In the genomic region with DNA sequence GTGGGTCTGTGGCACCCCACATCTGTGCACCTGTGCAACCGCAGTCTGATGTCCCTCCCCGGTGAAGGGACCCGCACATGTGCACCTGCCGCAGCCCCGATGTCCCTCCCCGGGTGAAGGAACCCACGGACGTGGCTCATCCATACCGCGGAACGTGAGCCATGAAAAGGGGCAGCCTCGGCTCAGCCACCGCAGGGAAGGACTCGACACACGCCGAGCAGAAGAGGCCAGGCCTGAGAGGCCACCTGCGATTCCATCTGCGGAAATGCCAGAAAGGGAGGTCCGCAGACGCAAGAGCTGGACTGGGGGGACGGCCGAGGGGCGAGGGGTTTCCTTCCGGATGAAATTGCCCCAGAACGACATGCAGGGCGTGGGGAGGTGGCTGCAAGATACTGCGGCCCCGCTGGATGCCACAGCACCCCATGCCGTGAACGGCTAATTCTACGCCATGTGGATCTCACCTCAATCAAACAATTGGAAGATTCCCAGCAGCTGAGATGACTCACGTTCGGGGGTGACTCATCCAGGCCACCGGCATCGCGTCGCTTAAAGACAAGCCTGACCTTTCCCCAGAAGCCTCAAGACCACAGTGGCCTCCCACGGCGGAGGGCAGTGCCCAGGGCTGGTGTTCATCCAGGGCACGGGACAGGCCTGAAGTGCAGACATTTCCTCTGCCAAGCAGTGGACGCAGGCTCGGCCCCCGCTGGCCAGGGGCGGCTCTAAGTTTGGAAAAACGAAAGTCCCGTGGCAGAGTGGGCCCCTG, we compare ENCODE assay signal across 8 cellular contexts. TPM values are rescaled to one million over a fixed set of nuclear protein-coding genes. Genes with fewer than 3 reads are reported as not detected.
DNase-seq lines count a peak whose midpoint lies in the region; ATAC-seq, FAIRE-seq and TF ChIP-seq lines count a peak whose summit lies in the region.

No MANE protein-coding gene starts in this region.

- no peak overlapping the region for H3K9ac ChIP-seq in keratinocyte (ENCODE audit: control insufficient read depth, extremely low read depth, insufficient read depth, low read length)

- DNase-seq in COLO668 (lab: John Stamatoyannopoulos, UW; ENCODE audit: unreplicated experiment) (peak; percentile 76), RPMI7951 (ENCODE audit: low read depth) (peak; percentile 94), keratinocyte (ENCODE audit: low read depth, low spot score) (peak; percentile 26), posterior vena cava (ENCODE audit: low spot score) (no peak)
- peak in 3 of 4 experiments; percentile 25 to 42 (median 35) for DNase-seq in activated naive CD4-positive, alpha-beta T cell (lab: John Stamatoyannopoulos, UW)
- DNase-seq in stimulated activated CD8-positive, alpha-beta memory T cell treated with anti-CD3 and anti-CD28 coated beads, Interleukin-4, amount 100 ng/mL, for 4 hours (ENCODE audit: low read depth in 2 of 2, low spot score in 1 of 2), result peak; percentile 64 to 77

- H3K4me2 ChIP-seq in keratinocyte (ENCODE audit: control insufficient read depth, extremely low read depth, insufficient read depth, low read depth, low read length), result peak overlapping the region; percentile 41

- peaks cover 3% of the 10 kb centered on the region for H3K9me3 ChIP-seq in keratinocyte (ENCODE audit: control insufficient read depth, low read depth, low read length)

- no peaks in the 10 kb centered on the region for H4K20me1 ChIP-seq in keratinocyte (ENCODE audit: control insufficient read depth, extremely low read depth, insufficient read depth, low read length)

- no peak for TF ChIP-seq CTCF in keratinocyte (optimal IDR thresholded peaks at IDR 0.05 in 1 of 3, IDR thresholded peaks at IDR 0.05 in 1 of 3, conservative IDR thresholded peaks at IDR 0.05 in 1 of 3; ENCODE audit: extremely low read depth in 1 of 3, insufficient read depth in 2 of 3, low read length in 3 of 3)

- no peak overlapping the region for H2AFZ ChIP-seq in keratinocyte (ENCODE audit: control insufficient read depth, low read length)

- H3K27me3 ChIP-seq in keratinocyte (ENCODE audit: control insufficient read depth, extremely low read depth, insufficient read depth, low read length), result peaks cover 55% of the 10 kb centered on the region

- H3K36me3 ChIP-seq in keratinocyte (ENCODE audit: control insufficient read depth in 2 of 2, extremely low read depth in 1 of 2, insufficient read depth in 2 of 2, low read length in 2 of 2), result no peaks in the 10 kb centered on the region

- dilution Hi-C loops in keratinocyte (cut with MboI; ENCODE audit: extremely low pct_ligation_motif_present, low sequenced_read_pairs), result no loop called here

- FAIRE-seq in keratinocyte (lab: Jason Lieb, UNC), result peak; percentile 53

- no peak overlapping the region for H3K27ac ChIP-seq in keratinocyte (ENCODE audit: control insufficient read depth, insufficient read depth, low read length)

- no peak overlapping the region for H3K4me3 ChIP-seq in keratinocyte (ENCODE audit: control insufficient read depth in 2 of 3, extremely low read depth in 1 of 3, insufficient read depth in 2 of 3, low read depth in 1 of 3, low read length in 3 of 3)

- H3K79me2 ChIP-seq in keratinocyte (ENCODE audit: control insufficient read depth, insufficient read depth, low read length), result no peaks in the 10 kb centered on the region

- intact Hi-C loops in posterior vena cava (cut with DNase I), result loop anchor here in 1 of 2 donors (1.0 kb wide), 1 partner anchor 298 kb away; no protein-coding TSS in a partner anchor

- ATAC-seq in HG02852 (IDR thresholded peaks at IDR 0.05; ENCODE audit: unreplicated experiment), result no peak
- ATAC-seq in HG02885 (IDR thresholded peaks at IDR 0.05; ENCODE audit: poor library complexity, unreplicated experiment), result no peak

- no peaks in the 10 kb centered on the region for H3K9me1 ChIP-seq in keratinocyte (ENCODE audit: control insufficient read depth, extremely low read depth, insufficient read depth, low read length)

- H3K4me1 ChIP-seq in keratinocyte (ENCODE audit: control insufficient read depth, extremely low read depth, insufficient read depth, low read length), result no peaks in the 10 kb centered on the region

RNA-seq across cellular contexts. Expression of gene SOX8, which starts 21.0 kb away (rescaled TPM):
- total RNA-seq in RPMI7951 (2014; rRNA removed; shearing (Covaris generic)), result 0.10 TPM in 1 of 2 replicates, not detected in the other
- polyA plus RNA-seq in keratinocyte, result 0.03 to 0.09 TPM in 2 of 3 replicates, not detected in the other
- 0.24 TPM for polyA plus RNA-seq in keratinocyte (2011; ENCODE audit: low read depth)
- polyA plus RNA-seq in keratinocyte (2011; cell fraction: cytosol; rRNA removed), result 0.03 and 0.05 TPM in 2 replicates
- polyA plus RNA-seq in keratinocyte (2011; cell fraction: nucleus; rRNA removed), result 0.13 and 0.39 TPM in 2 replicates
- 0.25 TPM in 1 of 2 replicates, not detected in the other for polyA plus RNA-seq in keratinocyte (2012; ENCODE audit: low replicate concordance)
- polyA minus RNA-seq in keratinocyte, result not detected in 3 replicates
- polyA minus RNA-seq in keratinocyte (2011; cell fraction: cytosol; rRNA and poly(A)+ RNA removed), result not detected
- polyA minus RNA-seq in keratinocyte (2011; cell fraction: nucleus; rRNA and poly(A)+ RNA removed), result not detected in 2 replicates
- total RNA-seq in posterior vena cava, result under 1 TPM; 0.71 to 0.79 TPM

RNA-seq across cellular contexts. Expression of gene LMF1, which starts 31.8 kb away (rescaled TPM):
- total RNA-seq in RPMI7951 (2014; rRNA removed; shearing (Covaris generic)), result 16.0 and 20.4 TPM in 2 replicates
- 3.1 to 6.3 TPM (median 4.2 TPM) in 3 replicates for polyA plus RNA-seq in keratinocyte
- 3.0 TPM for polyA plus RNA-seq in keratinocyte (2011; ENCODE audit: low read depth)
- polyA plus RNA-seq in keratinocyte (2011; cell fraction: cytosol; rRNA removed), result 3.2 TPM in 2 replicates
- 12.8 and 13.6 TPM in 2 replicates for polyA plus RNA-seq in keratinocyte (2011; cell fraction: nucleus; rRNA removed)
- polyA plus RNA-seq in keratinocyte (2012; ENCODE audit: low replicate concordance), result 5.2 and 6.5 TPM in 2 replicates
- polyA minus RNA-seq in keratinocyte, result 6.3 to 18.9 TPM (median 15.7 TPM) in 3 replicates
- polyA minus RNA-seq in keratinocyte (2011; cell fraction: cytosol; rRNA and poly(A)+ RNA removed), result 8.1 TPM
- 8.7 and 21.9 TPM in 2 replicates for polyA minus RNA-seq in keratinocyte (2011; cell fraction: nucleus; rRNA and poly(A)+ RNA removed)
- total RNA-seq in posterior vena cava, result 10 to 100 TPM; 16.4 to 21.8 TPM
